In genomic region chr12:75177997-75178396, GRCh38 we compare ENCODE assay signal across 9 cellular contexts. TPM values are rescaled to one million over a fixed set of nuclear protein-coding genes. Genes with fewer than 3 reads are reported as not detected.
A peak's percentile ranks its signal among the peaks of the same experiment; 100 is the strongest.
DNase-seq lines count a peak whose midpoint lies in the region; ATAC-seq and TF ChIP-seq lines count a peak whose summit lies in the region.
"Had no signal": no experiment of that assay in that cellular context is flagged by ENCODE, and none has a peak within 500 bp of the region (broad histone marks: within the 10 kb centered on the region; RNA-seq: fewer than 3 reads in every experiment).

No MANE protein-coding gene starts in this region.

- no peak for TF ChIP-seq POLR2A in HCT116 (IDR thresholded peaks at IDR 0.05; ENCODE audit: borderline replicate concordance, extremely low read depth, insufficient read depth, insufficient read length)

- RAD21 ChIA-PET in HCT116 (lab: Charles Lee; ENCODE audit: low non-redundant PET in 1 of 2, low total read pairs in 2 of 2, uncharacterized antibody in 2 of 2, unreplicated experiment in 2 of 2), result no interaction called here

- H3K27ac ChIP-seq in HCT116 (ENCODE audit: low read depth, low read length) (peak overlapping the region; percentile 42; the same call in 1 of the 2 replicates), foreskin keratinocyte (peak overlapping the region; percentile 41)

- H3K4me1 ChIP-seq in HCT116 (ENCODE audit: control insufficient read depth in 1 of 2, insufficient read depth in 2 of 2, low read length in 2 of 2), result peaks cover 3 to 17% of the 10 kb centered on the region in 2 experiments; a peak in 3 of 4 replicates
- peaks cover 13% of the 10 kb centered on the region for H3K4me1 ChIP-seq in foreskin keratinocyte

- DNase-seq in Daoy (ENCODE audit: low read depth) (peak; percentile 81), HCT116 (ENCODE audit: low read depth, low spot score) (peak; percentile 86), NCI-H226 (peak; percentile 94), foreskin keratinocyte (peak; percentile 92 to 96), NCI-H146 (lab: John Stamatoyannopoulos, UW) (no peak), iPS-NIHi7 (ENCODE audit: extremely low spot score) (no peak)
- no peak for DNase-seq in stimulated activated CD4-positive, alpha-beta T cell treated with anti-CD3 and anti-CD28 coated beads, Interleukin-4, amount 100 ng/mL, for 4 hours
- no peak for DNase-seq in stimulated activated CD4-positive, alpha-beta T cell treated with anti-CD3 and anti-CD28 coated beads, Interleukin-2, amount 100 ng/mL, for 24 hours

- ATAC-seq in HCT116 (peak; percentile 91), foreskin keratinocyte (peak; percentile 100)

- H3K79me2 ChIP-seq in HCT116 (ENCODE audit: insufficient read depth, low read length), result no peaks in the 10 kb centered on the region

- intact Hi-C loops in HCT116 (cut with micrococcal nuclease), result no loop called here

- POLR2A ChIA-PET in HCT116 (lab: Charles Lee), result no interaction called here

- H3K9me2 ChIP-seq in HCT116 (ENCODE audit: insufficient read depth), result no peaks in the 10 kb centered on the region

- TF ChIP-seq CTCF in HCT116 (IDR thresholded peaks at IDR 0.05 in 2 of 3, conservative IDR thresholded peaks at IDR 0.05 in 1 of 3; ENCODE audit: borderline replicate concordance in 1 of 3, insufficient read depth in 1 of 3, low read depth in 2 of 3, low read length in 2 of 3), result no peak
- no peak for TF ChIP-seq CTCF in foreskin keratinocyte (conservative IDR thresholded peaks at IDR 0.05)

- H3K27me3 ChIP-seq in HCT116 (ENCODE audit: insufficient read depth, low read length), result no peaks in the 10 kb centered on the region
- no peaks in the 10 kb centered on the region for H3K27me3 ChIP-seq in foreskin keratinocyte

- peak overlapping the region; percentile 88 for H2AFZ ChIP-seq in HCT116 (ENCODE audit: low read depth, low read length, poor library complexity, severe bottlenecking)

- no peaks in the 10 kb centered on the region for H3K36me3 ChIP-seq in HCT116 (ENCODE audit: control insufficient read depth in 1 of 2, insufficient read depth in 2 of 2, low read length in 2 of 2)

- peak overlapping the region; percentile 53 for H3K4me2 ChIP-seq in HCT116 (ENCODE audit: low read length)

- no peak overlapping the region for H3K9ac ChIP-seq in HCT116 (ENCODE audit: low read length)

- H3K4me3 ChIP-seq in HCT116 (replicated peaks in 1 of 2; ENCODE audit: low read depth in 1 of 2, low read length in 2 of 2), result no peak overlapping the region

- CTCF ChIA-PET in HCT116 (lab: Charles Lee), result no interaction called here

- H3K9me3 ChIP-seq in HCT116 (ENCODE audit: control insufficient read depth in 1 of 2, insufficient read depth in 1 of 2, low read depth in 1 of 2, low read length in 2 of 2), result no peaks in the 10 kb centered on the region

- no peak for TF ChIP-seq RAD21 in HCT116 (IDR thresholded peaks at IDR 0.05; ENCODE audit: low read depth)

- no TSS peak for BruUV-seq in HCT116 (replicated peaks; lab: Mats Ljungman, UMichigan)

- no peaks in the 10 kb centered on the region for H4K20me1 ChIP-seq in HCT116 (ENCODE audit: insufficient read depth)

TF ChIP-seq in HCT116, 20 proteins besides CTCF, POLR2A, EP300 and RAD21:
- TF ChIP-seq TCF7L2 (IDR thresholded peaks at IDR 0.05; ENCODE audit: borderline replicate concordance, extremely low read depth, insufficient read depth, insufficient read length) (peak; percentile 44), CBX3 (IDR thresholded peaks at IDR 0.05; ENCODE audit: low read depth) (peak; percentile 97), SRF (IDR thresholded peaks at IDR 0.05; ENCODE audit: low read depth) (peak; percentile 75; the same call in 1 of the 2 replicates), ELF1 (IDR thresholded peaks at IDR 0.05; ENCODE audit: borderline replicate concordance, low read depth) (no peak), EZH2phosphoT487 (IDR thresholded peaks at IDR 0.05; ENCODE audit: borderline replicate concordance) (no peak), REST (IDR thresholded peaks at IDR 0.05; ENCODE audit: low read depth) (no peak), SP1 (IDR thresholded peaks at IDR 0.05; ENCODE audit: low read depth) (peak; percentile 87), CEBPB (IDR thresholded peaks at IDR 0.05; ENCODE audit: low read depth) (peak; percentile 95), EZH2 (IDR thresholded peaks at IDR 0.05) (no peak), YY1 (IDR thresholded peaks at IDR 0.05; ENCODE audit: extremely low read depth, insufficient replicate concordance, low read depth, low read length) (no peak), EGR1 (IDR thresholded peaks at IDR 0.05; ENCODE audit: low read depth) (peak; percentile 28; the same call in 1 of the 2 replicates), ZFX (IDR thresholded peaks at IDR 0.05) (no peak), ZNF274 (IDR thresholded peaks at IDR 0.05; ENCODE audit: low read depth, low read length) (no peak), FOSL1 (IDR thresholded peaks at IDR 0.05; ENCODE audit: low read depth) (peak; percentile 99), POLR2AphosphoS5 (IDR thresholded peaks at IDR 0.05; ENCODE audit: low read depth, low read length) (peak; percentile 61; the same call in 1 of the 2 replicates), JUND (IDR thresholded peaks at IDR 0.05) (peak; percentile 98), SIN3A (IDR thresholded peaks at IDR 0.05; ENCODE audit: low read depth) (peak; percentile 78)
- TF ChIP-seq, protein P1, sequence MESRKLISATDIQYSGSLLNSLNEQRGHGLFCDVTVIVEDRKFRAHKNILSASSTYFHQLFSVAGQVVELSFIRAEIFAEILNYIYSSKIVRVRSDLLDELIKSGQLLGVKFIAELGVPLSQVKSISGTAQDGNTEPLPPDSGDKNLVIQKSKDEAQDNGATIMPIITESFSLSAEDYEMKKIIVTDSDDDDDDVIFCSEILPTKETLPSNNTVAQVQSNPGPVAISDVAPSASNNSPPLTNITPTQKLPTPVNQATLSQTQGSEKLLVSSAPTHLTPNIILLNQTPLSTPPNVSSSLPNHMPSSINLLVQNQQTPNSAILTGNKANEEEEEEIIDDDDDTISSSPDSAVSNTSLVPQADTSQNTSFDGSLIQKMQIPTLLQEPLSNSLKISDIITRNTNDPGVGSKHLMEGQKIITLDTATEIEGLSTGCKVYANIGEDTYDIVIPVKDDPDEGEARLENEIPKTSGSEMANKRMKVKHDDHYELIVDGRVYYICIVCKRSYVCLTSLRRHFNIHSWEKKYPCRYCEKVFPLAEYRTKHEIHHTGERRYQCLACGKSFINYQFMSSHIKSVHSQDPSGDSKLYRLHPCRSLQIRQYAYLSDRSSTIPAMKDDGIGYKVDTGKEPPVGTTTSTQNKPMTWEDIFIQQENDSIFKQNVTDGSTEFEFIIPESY (IDR thresholded peaks at IDR 0.05; ENCODE audit: extremely low read depth, insufficient replicate concordance, low read length), result no peak
- TF ChIP-seq, protein P2, sequence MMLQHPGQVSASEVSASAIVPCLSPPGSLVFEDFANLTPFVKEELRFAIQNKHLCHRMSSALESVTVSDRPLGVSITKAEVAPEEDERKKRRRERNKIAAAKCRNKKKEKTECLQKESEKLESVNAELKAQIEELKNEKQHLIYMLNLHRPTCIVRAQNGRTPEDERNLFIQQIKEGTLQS (IDR thresholded peaks at IDR 0.05), result peak; percentile 86
- TF ChIP-seq, protein P3, sequence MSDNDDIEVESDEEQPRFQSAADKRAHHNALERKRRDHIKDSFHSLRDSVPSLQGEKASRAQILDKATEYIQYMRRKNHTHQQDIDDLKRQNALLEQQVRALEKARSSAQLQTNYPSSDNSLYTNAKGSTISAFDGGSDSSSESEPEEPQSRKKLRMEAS (IDR thresholded peaks at IDR 0.05), result peak; percentile 61; the same call in 1 of the 2 replicates

RNA-seq across cellular contexts. Expression of gene KCNC2, which starts 31.6 kb away (rescaled TPM):
- not detected in 2 replicates for total RNA-seq in Daoy (2014; rRNA removed; shearing (Covaris generic))
- total RNA-seq in HCT116 (2021; ENCODE audit: unreplicated experiment) (not detected), foreskin keratinocyte (not detected in 2 replicates)
- not detected in 2 replicates for polyA plus RNA-seq in HCT116 (2012)
- polyA plus RNA-seq in foreskin keratinocyte, result not detected in 2 replicates
- polyA plus RNA-seq: urinary bladder had no signal

Comparison
In these comparisons a context has a peak if more than half of its experiments do, and no peak if none do; other contexts are left out.
1. DNase-seq: peak in Daoy (single experiment), HCT116 (single experiment), NCI-H226 (single experiment) and foreskin keratinocyte (2 of 2); none in stimulated activated CD4-positive, alpha-beta T cell treated with anti-CD3 and anti-CD28 coated beads, Interleukin-4, amount 100 ng/mL, for 4 hours (0 of 2), stimulated activated CD4-positive, alpha-beta T cell treated with anti-CD3 and anti-CD28 coated beads, Interleukin-2, amount 100 ng/mL, for 24 hours (0 of 2), NCI-H146 (single experiment) and iPS-NIHi7 (single experiment).